Comparison of ENCODE assay signal across 1 cellular context in the genomic region with DNA sequence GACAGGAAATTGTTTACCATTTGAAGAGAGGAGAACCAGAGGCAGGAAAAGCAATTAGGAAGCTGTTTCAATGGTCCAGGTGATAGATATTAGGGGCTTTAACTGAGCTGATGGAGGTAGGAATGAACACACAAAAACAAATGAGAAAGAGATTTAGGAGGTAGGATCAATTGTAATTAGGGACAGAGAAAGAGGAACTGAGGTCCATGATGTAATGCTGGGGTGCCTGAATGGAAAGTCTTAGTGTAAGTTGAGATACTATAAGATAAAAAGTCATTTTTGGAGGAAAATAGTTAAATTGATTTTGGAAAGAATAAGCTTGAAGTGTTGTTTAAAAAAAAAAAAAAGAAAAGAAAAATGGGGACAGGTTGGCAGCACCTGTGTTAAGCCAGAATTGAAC.
TF ChIP-seq lines count a peak whose summit lies in the region.

No MANE protein-coding gene starts in this region.

TF ChIP-seq in GM12878, 131 proteins besides CTCF, POLR2A, EP300 and RAD21 (continued from another document):
- peak; percentile 39; the same call in 1 of the 2 replicates for TF ChIP-seq ATF7 (IDR thresholded peaks at IDR 0.05; ENCODE audit: low read depth)
- no peak for TF ChIP-seq MEF2B (IDR thresholded peaks at IDR 0.05; ENCODE audit: partially characterized antibody, poor library complexity, severe bottlenecking)
- TF ChIP-seq HDAC2 (IDR thresholded peaks at IDR 0.05): no peak
